Comparison of ENCODE assay signal across 18 cellular contexts in the genomic region with DNA sequence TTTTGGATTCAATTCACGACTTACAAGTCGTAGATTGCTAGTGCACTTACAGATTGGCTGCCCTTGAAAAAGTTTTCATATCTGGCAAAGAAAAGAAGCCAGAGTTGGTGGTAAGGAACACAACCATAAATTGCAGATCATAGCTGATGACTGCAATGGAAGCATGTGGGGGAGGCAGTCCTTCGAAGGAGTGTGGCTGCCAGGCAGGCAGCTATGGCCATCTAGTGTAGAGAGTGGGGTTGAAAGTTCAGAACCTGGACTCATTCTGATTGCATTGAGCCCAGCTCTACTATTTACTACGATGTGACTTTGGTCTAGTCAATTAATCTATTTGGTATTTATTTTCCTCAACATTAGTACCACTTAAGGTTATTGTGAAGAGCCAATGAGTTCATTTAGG. TPM values are rescaled to one million over a fixed set of nuclear protein-coding genes. Genes with fewer than 3 reads are reported as not detected.
"Had no signal": no experiment of that assay in that cellular context is flagged by ENCODE, and none has a peak within 500 bp of the region (broad histone marks: within the 10 kb centered on the region; RNA-seq: fewer than 3 reads in every experiment).

No MANE protein-coding gene starts in this region.

- H3K4me3 ChIP-seq: cardiac muscle cell, lower lobe of right lung, neural progenitor cell, ovary, sigmoid colon, suprapubic skin had no signal

- H3K4me3 Mint-ChIP-seq: dendritic cell treated with granulocyte-macrophage colony-stimulating factor and Interleukin-4, amounts not matched to agents 40 ng/mL and 50 ng/mL, for 4 days; mesothelial cell of epicardium; neural progenitor cell had no signal

- H3K9me3 Mint-ChIP-seq: dendritic cell treated with granulocyte-macrophage colony-stimulating factor and Interleukin-4, amounts not matched to agents 40 ng/mL and 50 ng/mL, for 4 days; mesothelial cell of epicardium; neural progenitor cell had no signal

- H3K27me3 ChIP-seq: cardiac muscle cell, neural progenitor cell, ovary, sigmoid colon, suprapubic skin had no signal

- H3K36me3 ChIP-seq: cardiac muscle cell, lower lobe of right lung, neural progenitor cell, ovary, sigmoid colon, suprapubic skin had no signal

- H3K36me3 Mint-ChIP-seq: mesothelial cell of epicardium, neural progenitor cell had no signal

- H3K27ac ChIP-seq: cardiac muscle cell, lower lobe of right lung, neural progenitor cell, ovary, sigmoid colon, suprapubic skin, VCaP had no signal

- H3K27me3 Mint-ChIP-seq: dendritic cell treated with granulocyte-macrophage colony-stimulating factor and Interleukin-4, amounts not matched to agents 40 ng/mL and 50 ng/mL, for 4 days had no signal

- H3K4me1 Mint-ChIP-seq: mesothelial cell of epicardium had no signal

- ATAC-seq: left cardiac atrium, lower lobe of right lung had no signal

- DNase-seq: activated CD4-positive, alpha-beta T cell treated with anti-CD3 and anti-CD28 coated beads for 4 hours; activated CD8-positive, alpha-beta memory T cell treated with anti-CD3 and anti-CD28 coated beads for 24 hours; activated naive CD4-positive, alpha-beta T cell treated with Interleukin-2 at 50 U/mL for 16 hours; erythroblast; glutamatergic neuron; left cardiac atrium; lower lobe of right lung; ovary; sigmoid colon; stimulated activated CD4-positive, alpha-beta T cell treated with anti-CD3 and anti-CD28 coated beads, Interleukin-12 subunit alpha, Interleukin-12 subunit beta, amount 100 ng/mL, for 4 hours; stimulated activated naive CD4-positive, alpha-beta T cell had no signal

- H3K27ac Mint-ChIP-seq: dendritic cell treated with granulocyte-macrophage colony-stimulating factor and Interleukin-4, amounts not matched to agents 40 ng/mL and 50 ng/mL, for 4 days; mesothelial cell of epicardium; neural progenitor cell had no signal

RNA-seq across cellular contexts. Expression of a gene that starts 4.5 kb away (rescaled TPM):
- total RNA-seq: myocyte had no signal
